Comparison of ENCODE assay signal across 8 cellular contexts in genomic region chr2:240560084-240560479, GRCh38. TPM values are rescaled to one million over a fixed set of nuclear protein-coding genes. Genes with fewer than 3 reads are reported as not detected.
DNase-seq lines count a peak whose midpoint lies in the region; ATAC-seq and TF ChIP-seq lines count a peak whose summit lies in the region.

TSS of gene DUSP28 (plus strand) at chr2:240560357. CDS start at chr2:240560685, 328 bp downstream.

- TF ChIP-seq CTCF in GM13977 (IDR thresholded peaks at IDR 0.05; ENCODE audit: extremely low read depth, insufficient read depth, missing control alignments) (no peak), hepatocyte (IDR thresholded peaks at IDR 0.05; ENCODE audit: poor library complexity) (no peak), retinal pigment epithelial cell (conservative IDR thresholded peaks at IDR 0.05; ENCODE audit: low read depth, low read length) (no peak)

- ATAC-seq in HG02642 (IDR thresholded peaks at IDR 0.05; ENCODE audit: poor library complexity, unreplicated experiment) = peak; percentile 63

- H3K79me2 ChIP-seq in hepatocyte = peaks cover 66% of the 10 kb centered on the region

- DNase-seq in GM13977 (ENCODE audit: low spot score) (peak; percentile 94), NCI-H1105 treated with DMSO at 0.1 percent for 48 hours (lab: John Stamatoyannopoulos, UW) (peak; percentile 66), T-helper 2 cell (peak; percentile 78 to 94 (median 85)), anterior cingulate cortex (lab: John Stamatoyannopoulos, UW) (peak in 57 of 58 donors; percentile 42 to 95 (median 85)), hepatocyte (ENCODE audit: low spot score) (peak; percentile 94), retinal pigment epithelial cell (ENCODE audit: low read depth) (peak; percentile 40), cortex of kidney (lab: John Stamatoyannopoulos, UW) (no peak)

- in situ Hi-C loops in GM13977 (cut with MboI; ENCODE audit: low pct_unique_long_range_greater_than_20kb, low sequenced_read_pairs, unreplicated experiment) = no loop called here

- peaks cover 18% of the 10 kb centered on the region for H4K20me1 ChIP-seq in hepatocyte (ENCODE audit: insufficient read depth, poor library complexity, severe bottlenecking)

- H3K36me3 ChIP-seq in hepatocyte (replicated peaks; ENCODE audit: insufficient read depth, low read depth) = no peaks in the 10 kb centered on the region

- no peaks in the 10 kb centered on the region for H3K9me3 ChIP-seq in hepatocyte (ENCODE audit: low read depth)

- peak within 1 kb of the TSS; percentile 82 for H3K4me2 ChIP-seq in hepatocyte

- H3K27me3 ChIP-seq in hepatocyte = no peaks in the 10 kb centered on the region

- peak within 1 kb of the TSS; percentile 100 for H3K27ac ChIP-seq in hepatocyte

- 1% methylated on average over 28 of the region's 39 CpGs for WGBS in hepatocyte (ENCODE audit: low lambda C conversion rate, missing lambda C conversion rate)

- H3K4me3 ChIP-seq in hepatocyte (peak within 1 kb of the TSS; percentile 67), retinal pigment epithelial cell (ENCODE audit: low read length) (peak within 1 kb of the TSS; percentile 59)

- no peaks in the 10 kb centered on the region for H3K9me2 ChIP-seq in hepatocyte (replicated peaks; ENCODE audit: insufficient read depth)

- peak within 1 kb of the TSS; percentile 66 for H2AFZ ChIP-seq in hepatocyte

- H3K4me1 ChIP-seq in hepatocyte (ENCODE audit: insufficient read depth) = peaks cover 34% of the 10 kb centered on the region

RNA-seq across cellular contexts. Expression of gene DUSP28, which starts in this region (rescaled TPM):
- 4.6 and 4.8 TPM in 2 replicates for total RNA-seq in hepatocyte
- polyA plus RNA-seq in hepatocyte = 6.3 and 6.8 TPM in 2 replicates
